8 cellular contexts compared by ENCODE assay signal in genomic region chr16:1105888-1106620, GRCh38. TPM values are rescaled to one million over a fixed set of nuclear protein-coding genes. Genes with fewer than 3 reads are reported as not detected.
A peak's percentile ranks its signal among the peaks of the same experiment; 100 is the strongest.
DNase-seq lines count a peak whose midpoint lies in the region; ATAC-seq and TF ChIP-seq lines count a peak whose summit lies in the region.

No MANE protein-coding gene starts in this region.

- ATAC-seq in right lobe of liver: peak; percentile 79 to 87 (median 84)
- no peak for ATAC-seq in GM18867 (IDR thresholded peaks at IDR 0.05; ENCODE audit: unreplicated experiment)
- ATAC-seq in HG03025 (IDR thresholded peaks at IDR 0.05; ENCODE audit: low FRiP score, unreplicated experiment): no peak

- H3K27me3 ChIP-seq in colonic mucosa: peaks cover 41% of the 10 kb centered on the region
- H3K27me3 ChIP-seq in right lobe of liver: peaks cover 6 to 10% of the 10 kb centered on the region in 2 donors

- no peak overlapping the region for H3K4me3 ChIP-seq in colonic mucosa
- no peak overlapping the region for H3K4me3 ChIP-seq in right lobe of liver

- intact Hi-C loops in colonic mucosa (cut with DNase I): no loop called here
- intact Hi-C loops in right lobe of liver (cut with DNase I): no loop called here

- in situ Hi-C loops in G401 (cut with HindIII; ENCODE audit: low sequenced_read_pairs): no loop called here

- no peak for TF ChIP-seq POLR2A in right lobe of liver (IDR thresholded peaks at IDR 0.05)

- no peaks in the 10 kb centered on the region for H3K36me3 ChIP-seq in colonic mucosa
- H3K36me3 ChIP-seq in right lobe of liver: no peaks in the 10 kb centered on the region

- H3K9me3 ChIP-seq in colonic mucosa: no peaks in the 10 kb centered on the region
- no peaks in the 10 kb centered on the region for H3K9me3 ChIP-seq in right lobe of liver

- whole genome bisulfite sequencing in right lobe of liver (ENCODE audit: insufficient coverage, low coverage, low lambda C conversion rate, missing lambda C conversion rate): 47% methylated on average over 3 of the region's 26 CpGs

- TF ChIP-seq CTCF in LNCAP (IDR thresholded peaks at IDR 0.05): peak; percentile 91
- TF ChIP-seq CTCF in VCaP (conservative IDR thresholded peaks at IDR 0.05): peak; percentile 75
- peak; percentile 67 for TF ChIP-seq CTCF in colonic mucosa (IDR thresholded peaks at IDR 0.05)
- TF ChIP-seq CTCF in right lobe of liver (IDR thresholded peaks at IDR 0.05): peak; percentile 78 to 91 (median 88)

- no peak overlapping the region for H3K9ac ChIP-seq in colonic mucosa (ENCODE audit: low read depth in 2 of 2, low read length in 2 of 2)

- H3K27ac ChIP-seq in VCaP: no peak overlapping the region
- no peak overlapping the region for H3K27ac ChIP-seq in colonic mucosa
- no peak overlapping the region for H3K27ac ChIP-seq in right lobe of liver

- peak; percentile 62 for DNase-seq in G401 (ENCODE audit: low spot score)
- DNase-seq in colonic mucosa: peak; percentile 58
- peak; percentile 73 to 76 (median 75) for DNase-seq in right lobe of liver
- peak; percentile 42 for DNase-seq in stimulated activated CD8-positive, alpha-beta memory T cell treated with anti-CD3 and anti-CD28 coated beads, Interleukin-4, amount 100 ng/mL, for 24 hours (ENCODE audit: low read depth)

- H3K4me1 ChIP-seq in colonic mucosa (no peaks in the 10 kb centered on the region), right lobe of liver (peaks cover 0 to 3% (median 2%) of the 10 kb centered on the region in 4 donors)

RNA-seq across cellular contexts. Expression of gene C1QTNF8, which starts 10.0 kb away (rescaled TPM):
- 1.5 and 2.6 TPM in 2 replicates for total RNA-seq in G401 (2014; rRNA removed; shearing (Covaris generic))
- not detected for total RNA-seq in colonic mucosa
- total RNA-seq in right lobe of liver: not detected

RNA-seq across cellular contexts. Expression of gene SSTR5, which starts 33.5 kb away (rescaled TPM):
- total RNA-seq in G401 (2014; rRNA removed; shearing (Covaris generic)): not detected in 2 replicates
- under 1 TPM; 0.24 to 0.37 TPM for total RNA-seq in colonic mucosa
- not detected for total RNA-seq in right lobe of liver

RNA-seq across cellular contexts. Expression of gene CACNA1H, which starts 46.9 kb away (rescaled TPM):
- 14.8 and 21.8 TPM in 2 replicates for total RNA-seq in G401 (2014; rRNA removed; shearing (Covaris generic))
- total RNA-seq in colonic mucosa (10 to 100 TPM in 1 of 2 donors, 1 to 10 TPM in 1; 2.1 to 14.6 TPM), right lobe of liver (10 to 100 TPM in 1 of 6 experiments, 1 to 10 TPM in 3, under 1 TPM in 2; 0.56 to 14.0 (median 5.0) TPM)

Comparison
In these comparisons a context has a peak if more than half of its experiments do, and no peak if none do; other contexts are left out.
1. ATAC-seq: peak in right lobe of liver (4 of 4); none in GM18867 (single experiment) and HG03025 (single experiment).
2. Peak in every context shown above with its lines, with median percentiles within 50 percentile points of each other: DNase-seq and CTCF ChIP-seq.